11 cellular contexts compared by ENCODE assay signal in the genomic region with DNA sequence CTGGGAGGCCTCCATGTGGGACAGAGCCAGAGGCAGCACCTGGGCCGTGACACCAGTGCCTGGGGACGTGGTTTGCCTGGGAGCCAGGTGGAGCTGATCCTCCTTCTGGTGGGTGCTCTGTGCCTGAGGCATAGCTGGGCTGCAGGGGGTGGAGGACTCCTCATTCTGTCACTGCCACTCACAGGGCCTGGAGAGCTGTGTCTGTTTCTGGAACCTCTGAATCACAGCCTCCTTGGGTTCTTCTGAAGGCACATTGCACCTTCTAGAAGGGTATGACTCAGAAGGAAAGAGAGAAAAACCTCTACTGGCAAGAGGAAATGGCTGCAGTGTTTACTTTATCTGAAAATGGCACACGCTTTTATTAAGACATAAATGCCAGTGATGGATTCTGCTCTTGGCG.
DNase-seq lines count a peak whose midpoint lies in the region; TF ChIP-seq lines count a peak whose summit lies in the region.
"Had no signal": no experiment of that assay in that cellular context is flagged by ENCODE, and none has a peak within 500 bp of the region (broad histone marks: within the 10 kb centered on the region; RNA-seq: fewer than 3 reads in every experiment).

No MANE protein-coding gene starts in this region.

- no peak overlapping the region for H3K27ac ChIP-seq in H9 (ENCODE audit: insufficient read length, low read depth, low read length)
- H3K27ac ChIP-seq in epithelial cell of prostate, result no peak overlapping the region
- H3K27ac ChIP-seq in GM23248, result no peak overlapping the region
- H3K27ac ChIP-seq: lower lobe of right lung had no signal

- H3K36me3 Mint-ChIP-seq in H9 (ENCODE audit: insufficient read depth in 1 of 3, low read depth in 3 of 3), result peaks cover 2 to 8% (median 6%) of the 10 kb centered on the region in 3 experiments; a peak in 6 of 7 replicates

- H3K9ac ChIP-seq in H9 (ENCODE audit: extremely low read depth, insufficient read length, low read length), result no peak overlapping the region
- no peak overlapping the region for H3K9ac ChIP-seq in GM23248

- no peak overlapping the region for H3K18ac ChIP-seq in H9 (ENCODE audit: insufficient read length, low read depth, low read length)

- no peak overlapping the region for H2BK20ac ChIP-seq in H9 (ENCODE audit: low read depth, low read length, poor library complexity, severe bottlenecking)

- peak overlapping the region; percentile 56; the same call in 1 of the 2 replicates for H3K14ac ChIP-seq in H9 (ENCODE audit: insufficient read depth, low read length)

- H3K27me3 Mint-ChIP-seq in H9 (ENCODE audit: low read depth), result peaks cover 33% of the 10 kb centered on the region

- no peaks in the 10 kb centered on the region for H3F3A ChIP-seq in GM23248 (ENCODE audit: insufficient read depth)

- no peaks in the 10 kb centered on the region for H3K79me1 ChIP-seq in H9 (ENCODE audit: insufficient read depth, low read depth, low read length, poor library complexity, severe bottlenecking)

- DNase-seq in H9 (no peak), epithelial cell of prostate (ENCODE audit: low read depth, low spot score) (peak; percentile 31), GM23248 (no peak), NCI-H1105 (lab: John Stamatoyannopoulos, UW) (no peak), cardiac septum (ENCODE audit: low spot score) (no peak), dermis blood vessel endothelial cell (no peak)
- DNase-seq in activated CD8-positive, alpha-beta memory T cell treated with anti-CD3 and anti-CD28 coated beads for 4 hours (ENCODE audit: low read depth in 2 of 2), result peak; percentile 52 to 73
- peak; percentile 44 to 76 (median 61) for DNase-seq in stimulated activated CD4-positive, alpha-beta T cell treated with anti-CD3 and anti-CD28 coated beads, TNF-alpha, amount 100 ng/mL, for 48 hours (ENCODE audit: low read depth in 3 of 3)
- DNase-seq: Calu3, lower lobe of right lung, NCI-H2081 had no signal

- no peak overlapping the region for H3K4ac ChIP-seq in H9 (ENCODE audit: low read depth, low read length)

- H3K9me3 Mint-ChIP-seq in H9, result peaks cover 7 to 9% of the 10 kb centered on the region in 2 experiments

- H3T11ph ChIP-seq in H9 (ENCODE audit: low read length), result no peak overlapping the region

- no peaks in the 10 kb centered on the region for H3K9me2 ChIP-seq in GM23248 (ENCODE audit: insufficient read depth)

- TF ChIP-seq CTCF in H9 (conservative IDR thresholded peaks at IDR 0.05), result no peak

- no peak overlapping the region for H2AK5ac ChIP-seq in H9 (ENCODE audit: insufficient read length, low read length)

- no peak overlapping the region for H3K56ac ChIP-seq in H9 (ENCODE audit: insufficient read length, low read depth, low read length)

- H3K79me2 ChIP-seq in H9 (ENCODE audit: insufficient read depth, low read length), result no peaks in the 10 kb centered on the region
- H3K79me2 ChIP-seq in GM23248 (ENCODE audit: insufficient read depth), result no peaks in the 10 kb centered on the region

- H3K27me3 ChIP-seq in H9 (ENCODE audit: insufficient read depth, low read length) (no peaks in the 10 kb centered on the region; the same call in 1 of the 2 replicates), GM23248 (replicated peaks; ENCODE audit: insufficient read depth) (no peaks in the 10 kb centered on the region)

- no CpG with 5 or more reads among the region's 4 CpGs for WGBS in H9 (ENCODE audit: extremely low coverage, insufficient read length, low lambda C conversion rate)
- 27 to 39% methylated on average over 4 of the region's 4 CpGs for WGBS in GM23248 (ENCODE audit: low coverage in 1 of 2, low lambda C conversion rate in 2 of 2, missing lambda C conversion rate in 2 of 2), 2 experiments

- H3K4me1 Mint-ChIP-seq in H9, result peaks cover 17 to 19% of the 10 kb centered on the region in 2 experiments

- H4K8ac ChIP-seq in H9 (replicated peaks; ENCODE audit: insufficient read length, low read depth, low read length), result no peak overlapping the region

- H4K20me1 ChIP-seq in H9 (ENCODE audit: control insufficient read depth, insufficient read depth, insufficient read length), result no peaks in the 10 kb centered on the region
- no peaks in the 10 kb centered on the region for H4K20me1 ChIP-seq in GM23248 (ENCODE audit: insufficient read depth)

- no peak overlapping the region for H2BK120ac ChIP-seq in H9 (ENCODE audit: low read depth, low read length, poor library complexity, severe bottlenecking)

- H3K4me2 ChIP-seq in H9 (ENCODE audit: insufficient read depth, insufficient read length, low read length) (no peak overlapping the region), GM23248 (ENCODE audit: unreplicated experiment) (no peak overlapping the region)

- H2BK15ac ChIP-seq in H9 (ENCODE audit: low read depth, low read length), result no peak overlapping the region

- in situ Hi-C loops in GM23248 (cut with MboI), result no loop called here

- no peak overlapping the region for H4K5ac ChIP-seq in H9 (ENCODE audit: insufficient read length, low read depth, low read length)

- H3K4me1 ChIP-seq in H9 (ENCODE audit: insufficient read depth, low read length) (peaks cover 2% of the 10 kb centered on the region; the same call in 1 of the 2 replicates), GM23248 (ENCODE audit: insufficient read depth) (no peaks in the 10 kb centered on the region)
- H3K4me1 ChIP-seq: lower lobe of right lung had no signal

- intact Hi-C loops in cardiac septum (cut with DNase I), result no loop called here

- H4K91ac ChIP-seq in H9 (ENCODE audit: insufficient read length, low read depth, low read length), result no peak overlapping the region

- H3K9me3 ChIP-seq in H9 (ENCODE audit: control insufficient read depth, low read depth, low read length), result no peaks in the 10 kb centered on the region
- no peaks in the 10 kb centered on the region for H3K9me3 ChIP-seq in GM23248 (ENCODE audit: low read depth)

- no peak overlapping the region for H3K27ac Mint-ChIP-seq in H9

- no peak overlapping the region for H2BK5ac ChIP-seq in H9 (ENCODE audit: insufficient read length, low read length)

- no peak overlapping the region for H2BK12ac ChIP-seq in H9 (ENCODE audit: insufficient read length, low read depth, low read length)

- no peak overlapping the region for H2AFZ ChIP-seq in H9 (ENCODE audit: low read length)
- H2AFZ ChIP-seq in GM23248, result no peak overlapping the region

- H3K4me3 Mint-ChIP-seq in H9, result no peak overlapping the region

- no peak overlapping the region for H3K4me3 ChIP-seq in GM23248
- H3K4me3 ChIP-seq: lower lobe of right lung had no signal

- H3K23ac ChIP-seq in H9 (ENCODE audit: insufficient read length, low read depth, low read length), result no peak overlapping the region

- H3K23me2 ChIP-seq in H9 (ENCODE audit: insufficient read length, low read depth, low read length, poor library complexity, severe bottlenecking), result peaks cover 9% of the 10 kb centered on the region

- H3K36me3 ChIP-seq in GM23248 (ENCODE audit: low read depth), result no peaks in the 10 kb centered on the region
- H3K36me3 ChIP-seq: lower lobe of right lung had no signal

Comparison
In these comparisons a context has a peak if more than half of its experiments do, and no peak if none do; other contexts are left out.
1. DNase-seq: peak in activated CD8-positive, alpha-beta memory T cell treated with anti-CD3 and anti-CD28 coated beads for 4 hours (2 of 2), epithelial cell of prostate (single experiment) and stimulated activated CD4-positive, alpha-beta T cell treated with anti-CD3 and anti-CD28 coated beads, TNF-alpha, amount 100 ng/mL, for 48 hours (3 of 3); none in H9 (single experiment), GM23248 (single experiment), NCI-H1105 (single experiment), cardiac septum (single experiment) and dermis blood vessel endothelial cell (single experiment).